Comparison of ENCODE assay signal across 2 cellular contexts in genomic region chr20:36861625-36861874, GRCh38.
A peak's percentile ranks its signal among the peaks of the same experiment; 100 is the strongest.
TF ChIP-seq lines count a peak whose summit lies in the region.

No MANE protein-coding gene starts in this region.

TF ChIP-seq in K562, 482 proteins besides CTCF, POLR2A, EP300 and RAD21:
- peak; percentile 96 for TF ChIP-seq ZKSCAN1 (IDR thresholded peaks at IDR 0.05; ENCODE audit: low read depth, low read length)
- TF ChIP-seq, protein P1, sequence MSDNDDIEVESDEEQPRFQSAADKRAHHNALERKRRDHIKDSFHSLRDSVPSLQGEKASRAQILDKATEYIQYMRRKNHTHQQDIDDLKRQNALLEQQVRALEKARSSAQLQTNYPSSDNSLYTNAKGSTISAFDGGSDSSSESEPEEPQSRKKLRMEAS (CRISPR knock-in tag; IDR thresholded peaks at IDR 0.05) = peak; percentile 78
- TF ChIP-seq, protein P2, sequence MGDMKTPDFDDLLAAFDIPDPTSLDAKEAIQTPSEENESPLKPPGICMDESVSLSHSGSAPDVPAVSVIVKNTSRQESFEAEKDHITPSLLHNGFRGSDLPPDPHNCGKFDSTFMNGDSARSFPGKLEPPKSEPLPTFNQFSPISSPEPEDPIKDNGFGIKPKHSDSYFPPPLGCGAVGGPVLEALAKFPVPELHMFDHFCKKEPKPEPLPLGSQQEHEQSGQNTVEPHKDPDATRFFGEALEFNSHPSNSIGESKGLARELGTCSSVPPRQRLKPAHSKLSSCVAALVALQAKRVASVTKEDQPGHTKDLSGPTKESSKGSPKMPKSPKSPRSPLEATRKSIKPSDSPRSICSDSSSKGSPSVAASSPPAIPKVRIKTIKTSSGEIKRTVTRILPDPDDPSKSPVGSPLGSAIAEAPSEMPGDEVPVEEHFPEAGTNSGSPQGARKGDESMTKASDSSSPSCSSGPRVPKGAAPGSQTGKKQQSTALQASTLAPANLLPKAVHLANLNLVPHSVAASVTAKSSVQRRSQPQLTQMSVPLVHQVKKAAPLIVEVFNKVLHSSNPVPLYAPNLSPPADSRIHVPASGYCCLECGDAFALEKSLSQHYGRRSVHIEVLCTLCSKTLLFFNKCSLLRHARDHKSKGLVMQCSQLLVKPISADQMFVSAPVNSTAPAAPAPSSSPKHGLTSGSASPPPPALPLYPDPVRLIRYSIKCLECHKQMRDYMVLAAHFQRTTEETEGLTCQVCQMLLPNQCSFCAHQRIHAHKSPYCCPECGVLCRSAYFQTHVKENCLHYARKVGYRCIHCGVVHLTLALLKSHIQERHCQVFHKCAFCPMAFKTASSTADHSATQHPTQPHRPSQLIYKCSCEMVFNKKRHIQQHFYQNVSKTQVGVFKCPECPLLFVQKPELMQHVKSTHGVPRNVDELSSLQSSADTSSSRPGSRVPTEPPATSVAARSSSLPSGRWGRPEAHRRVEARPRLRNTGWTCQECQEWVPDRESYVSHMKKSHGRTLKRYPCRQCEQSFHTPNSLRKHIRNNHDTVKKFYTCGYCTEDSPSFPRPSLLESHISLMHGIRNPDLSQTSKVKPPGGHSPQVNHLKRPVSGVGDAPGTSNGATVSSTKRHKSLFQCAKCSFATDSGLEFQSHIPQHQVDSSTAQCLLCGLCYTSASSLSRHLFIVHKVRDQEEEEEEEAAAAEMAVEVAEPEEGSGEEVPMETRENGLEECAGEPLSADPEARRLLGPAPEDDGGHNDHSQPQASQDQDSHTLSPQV (IDR thresholded peaks at IDR 0.05) = 0 out of 2 replicates have a peak, but pooled peaks have one; percentile 78
- 0 out of 6 replicates have a peak, but pooled peaks of 1 of the 3 experiments have one; percentile 14 for TF ChIP-seq ZBTB11 (CRISPR knock-in tag; IDR thresholded peaks at IDR 0.05)
- TF ChIP-seq BHLHE40 (IDR thresholded peaks at IDR 0.05; ENCODE audit: low read length) = 0 out of 2 replicates have a peak, but pooled peaks have one; percentile 3
- 0 out of 4 replicates have a peak, but pooled peaks of 1 of the 2 experiments have one; percentile 34 for TF ChIP-seq FOXA3 (CRISPR knock-in tag; conservative IDR thresholded peaks at IDR 0.05 in 1 of 2, IDR thresholded peaks at IDR 0.05 in 1 of 2)
- TF ChIP-seq POLR2B (IDR thresholded peaks at IDR 0.05; ENCODE audit: low read depth, partially characterized antibody) = no peak
- TF ChIP-seq, protein P3, sequence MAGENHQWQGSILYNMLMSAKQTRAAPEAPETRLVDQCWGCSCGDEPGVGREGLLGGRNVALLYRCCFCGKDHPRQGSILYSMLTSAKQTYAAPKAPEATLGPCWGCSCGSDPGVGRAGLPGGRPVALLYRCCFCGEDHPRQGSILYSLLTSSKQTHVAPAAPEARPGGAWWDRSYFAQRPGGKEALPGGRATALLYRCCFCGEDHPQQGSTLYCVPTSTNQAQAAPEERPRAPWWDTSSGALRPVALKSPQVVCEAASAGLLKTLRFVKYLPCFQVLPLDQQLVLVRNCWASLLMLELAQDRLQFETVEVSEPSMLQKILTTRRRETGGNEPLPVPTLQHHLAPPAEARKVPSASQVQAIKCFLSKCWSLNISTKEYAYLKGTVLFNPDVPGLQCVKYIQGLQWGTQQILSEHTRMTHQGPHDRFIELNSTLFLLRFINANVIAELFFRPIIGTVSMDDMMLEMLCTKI (IDR thresholded peaks at IDR 0.05; ENCODE audit: partially characterized antibody) = no peak
- no peak for TF ChIP-seq PTBP1 (IDR thresholded peaks at IDR 0.05; ENCODE audit: low read depth, low read length)

TF ChIP-seq in liver, 16 proteins besides CTCF, POLR2A, EP300 and RAD21 (continued from another document):
- TF ChIP-seq RXRA (IDR thresholded peaks at IDR 0.05) = no peak
- TF ChIP-seq EGR1 (IDR thresholded peaks at IDR 0.05; ENCODE audit: low read depth in 2 of 2) = no peak
- no peak for TF ChIP-seq FOXA2 (IDR thresholded peaks at IDR 0.05)
